ENCODE assay signal across 18 cellular contexts in genomic region chr4:140054861-140055260, GRCh38.
DNase-seq lines count a peak whose midpoint lies in the region; ATAC-seq and TF ChIP-seq lines count a peak whose summit lies in the region.
"Had no signal": no experiment of that assay in that cellular context is flagged by ENCODE, and none has a peak within 500 bp of the region (broad histone marks: within the 10 kb centered on the region; RNA-seq: fewer than 3 reads in every experiment).

No MANE protein-coding gene starts in this region.

- ATAC-seq in activated T-cell treated with anti-CD3 and anti-CD28 coated beads, Interleukin-2, amount 50 U/mL, for 72 hours (replicated peaks in 1 of 2) = no peak
- ATAC-seq in activated T-cell treated with anti-CD3 and anti-CD28 coated beads, Interleukin-2, amount 50 U/mL, for 4 hours = no peak
- no peak for ATAC-seq in stimulated activated naive CD8-positive, alpha-beta T cell treated with anti-CD3 and anti-CD28 coated beads, Interleukin-15, amount 100 ng/mL, for 72 hours
- no peak for ATAC-seq in GM18870 (IDR thresholded peaks at IDR 0.05; ENCODE audit: unreplicated experiment)
- ATAC-seq: CD8-positive, alpha-beta T cell; GM23338 had no signal

- H3K27ac ChIP-seq in OCI-LY7 (ENCODE audit: low read depth, low read length, poor library complexity, severe bottlenecking) = no peak overlapping the region
- H3K27ac ChIP-seq: KMS-11, RWPE1, SJCRH30 had no signal

- H3K27me3 Mint-ChIP-seq in activated T-cell treated with anti-CD3 and anti-CD28 coated beads, Interleukin-2, amount 50 U/mL, for 72 hours (ENCODE audit: low read depth) = peaks cover 11% of the 10 kb centered on the region
- peaks cover 31% of the 10 kb centered on the region for H3K27me3 Mint-ChIP-seq in activated T-cell treated with anti-CD3 and anti-CD28 coated beads, Interleukin-2, amount 50 U/mL, for 4 hours (ENCODE audit: low read depth)
- peaks cover 11 to 30% (median 16%) of the 10 kb centered on the region in 3 donors for H3K27me3 Mint-ChIP-seq in immature natural killer cell (ENCODE audit: low read depth in 3 of 3)
- H3K27me3 Mint-ChIP-seq in stimulated activated naive CD8-positive, alpha-beta T cell treated with anti-CD3 and anti-CD28 coated beads, Interleukin-15, amount 100 ng/mL, for 72 hours = no peaks in the 10 kb centered on the region

- H3K36me3 Mint-ChIP-seq in activated T-cell treated with anti-CD3 and anti-CD28 coated beads, Interleukin-2, amount 50 U/mL, for 72 hours (ENCODE audit: insufficient read depth in 2 of 2) = no peaks in the 10 kb centered on the region
- no peaks in the 10 kb centered on the region for H3K36me3 Mint-ChIP-seq in activated T-cell treated with anti-CD3 and anti-CD28 coated beads, Interleukin-2, amount 50 U/mL, for 4 hours (ENCODE audit: insufficient read depth)
- H3K36me3 Mint-ChIP-seq in immature natural killer cell = no peaks in the 10 kb centered on the region
- H3K36me3 Mint-ChIP-seq: CD8-positive, alpha-beta T cell had no signal

- CTCF ChIA-PET in OCI-LY7 (lab: Charles Lee; ENCODE audit: unreplicated experiment) = no interaction called here

- peaks cover 17% of the 10 kb centered on the region for H3K4me1 ChIP-seq in OCI-LY7 (ENCODE audit: insufficient read depth, low read length, poor library complexity, severe bottlenecking)

- no peak overlapping the region for H3K27ac Mint-ChIP-seq in activated T-cell treated with anti-CD3 and anti-CD28 coated beads, Interleukin-2, amount 50 U/mL, for 72 hours
- H3K27ac Mint-ChIP-seq in immature natural killer cell = peak overlapping the region in 4 of 6 donors; percentile 2 to 92 (median 52)
- H3K27ac Mint-ChIP-seq in stimulated activated naive CD8-positive, alpha-beta T cell treated with anti-CD3 and anti-CD28 coated beads, Interleukin-15, amount 100 ng/mL, for 72 hours = no peak overlapping the region
- H3K27ac Mint-ChIP-seq: CD8-positive, alpha-beta T cell; GM23338; HFFc6 had no signal

- no peak overlapping the region for H3K4me2 ChIP-seq in OCI-LY7 (ENCODE audit: low read length)
- H3K4me2 ChIP-seq: GM23338, KMS-11 had no signal

- TF ChIP-seq CTCF in OCI-LY7 (conservative IDR thresholded peaks at IDR 0.05; ENCODE audit: low read length) = no peak

- H3K4me3 ChIP-seq in OCI-LY7 (ENCODE audit: low read depth, low read length, poor library complexity, severe bottlenecking) = no peak overlapping the region
- H3K4me3 ChIP-seq: GM23338, SJCRH30 had no signal

- DNase-seq in activated T-cell treated with anti-CD3 and anti-CD28 coated beads, Interleukin-2, amount 50 U/mL, for 72 hours = no peak
- no peak for DNase-seq in activated T-cell treated with anti-CD3 and anti-CD28 coated beads, Interleukin-2, amount 50 U/mL, for 4 hours
- DNase-seq in OCI-LY7 (ENCODE audit: low spot score) (no peak), immature natural killer cell (no peak), putamen (ENCODE audit: low spot score) (no peak), COLO829 (ENCODE audit: low spot score) (no peak)
- no peak for DNase-seq in stimulated activated naive CD8-positive, alpha-beta T cell treated with anti-CD3 and anti-CD28 coated beads, Interleukin-15, amount 100 ng/mL, for 72 hours
- DNase-seq: CD8-positive, alpha-beta T cell; HFFc6; MM.1S; NCI-H1105; NCI-H187; NCI-H446 treated with DMSO at 0.1 percent for 48 hours; SJCRH30 had no signal

- no peaks in the 10 kb centered on the region for H3K9me2 ChIP-seq in OCI-LY7 (ENCODE audit: insufficient read depth, low read length)

- H3K4me1 Mint-ChIP-seq in activated T-cell treated with anti-CD3 and anti-CD28 coated beads, Interleukin-2, amount 50 U/mL, for 72 hours (ENCODE audit: low read depth) = peaks cover 59% of the 10 kb centered on the region
- peaks cover 30% of the 10 kb centered on the region for H3K4me1 Mint-ChIP-seq in activated T-cell treated with anti-CD3 and anti-CD28 coated beads, Interleukin-2, amount 50 U/mL, for 4 hours (ENCODE audit: low read depth)
- peaks cover 17 to 37% of the 10 kb centered on the region in 2 donors for H3K4me1 Mint-ChIP-seq in immature natural killer cell
- H3K4me1 Mint-ChIP-seq in stimulated activated naive CD8-positive, alpha-beta T cell treated with anti-CD3 and anti-CD28 coated beads, Interleukin-15, amount 100 ng/mL, for 72 hours = peaks cover 71% of the 10 kb centered on the region

- no peaks in the 10 kb centered on the region for H4K20me1 ChIP-seq in OCI-LY7 (ENCODE audit: insufficient read depth, low read length)

- no TSS peak for BruUV-seq in OCI-LY7 (replicated peaks; lab: Mats Ljungman, UMichigan)

- H3K4me3 Mint-ChIP-seq in activated T-cell treated with anti-CD3 and anti-CD28 coated beads, Interleukin-2, amount 50 U/mL, for 72 hours = peak overlapping the region; percentile 4 to 60
- H3K4me3 Mint-ChIP-seq in activated T-cell treated with anti-CD3 and anti-CD28 coated beads, Interleukin-2, amount 50 U/mL, for 4 hours = no peak overlapping the region
- H3K4me3 Mint-ChIP-seq in immature natural killer cell = peak overlapping the region in 4 of 5 donors; percentile 15 to 57 (median 38)
- peak overlapping the region; percentile 45 to 66 for H3K4me3 Mint-ChIP-seq in stimulated activated naive CD8-positive, alpha-beta T cell treated with anti-CD3 and anti-CD28 coated beads, Interleukin-15, amount 100 ng/mL, for 72 hours
- H3K4me3 Mint-ChIP-seq: GM23338, HFFc6 had no signal

- H3K9me3 ChIP-seq in OCI-LY7 (ENCODE audit: low read length) = no peaks in the 10 kb centered on the region
- H3K9me3 ChIP-seq: SJCRH30 had no signal

- no peaks in the 10 kb centered on the region for H3K36me3 ChIP-seq in OCI-LY7 (ENCODE audit: insufficient read depth, low read length)
- H3K36me3 ChIP-seq: SJCRH30 had no signal

- POLR2A ChIA-PET in OCI-LY7 (lab: Charles Lee) = interaction anchor here (0.7 to 1.9 kb wide), 2 partner anchors 188 to 883 kb away, joined by 3 to 4 read pairs; no protein-coding TSS in a partner anchor

- intact Hi-C loops in OCI-LY7 (cut with micrococcal nuclease; ENCODE audit: unreplicated experiment) = loop anchor here (5.0 kb wide), 1 partner anchor 97 kb away; the partner anchor contains the start of gene MAML3

- no peaks in the 10 kb centered on the region for H3K9me3 Mint-ChIP-seq in activated T-cell treated with anti-CD3 and anti-CD28 coated beads, Interleukin-2, amount 50 U/mL, for 72 hours
- H3K9me3 Mint-ChIP-seq in activated T-cell treated with anti-CD3 and anti-CD28 coated beads, Interleukin-2, amount 50 U/mL, for 4 hours = no peaks in the 10 kb centered on the region
- no peaks in the 10 kb centered on the region for H3K9me3 Mint-ChIP-seq in immature natural killer cell
- no peaks in the 10 kb centered on the region for H3K9me3 Mint-ChIP-seq in stimulated activated naive CD8-positive, alpha-beta T cell treated with anti-CD3 and anti-CD28 coated beads, Interleukin-15, amount 100 ng/mL, for 72 hours
- H3K9me3 Mint-ChIP-seq: CD8-positive, alpha-beta T cell; GM23338; HFFc6 had no signal

- H3K79me2 ChIP-seq in OCI-LY7 (ENCODE audit: insufficient read depth, low read depth, low read length) = no peaks in the 10 kb centered on the region

- H2AFZ ChIP-seq in OCI-LY7 (ENCODE audit: low read length) = peak overlapping the region; percentile 71; the same call in 1 of the 2 replicates
- H2AFZ ChIP-seq: GM23338 had no signal

Comparison
In these comparisons a context has a peak if more than half of its experiments do, and no peak if none do; other contexts are left out.
1. H3K27ac Mint-ChIP-seq: peak in immature natural killer cell (4 of 6); none in activated T-cell treated with anti-CD3 and anti-CD28 coated beads, Interleukin-2, amount 50 U/mL, for 72 hours (single experiment) and stimulated activated naive CD8-positive, alpha-beta T cell treated with anti-CD3 and anti-CD28 coated beads, Interleukin-15, amount 100 ng/mL, for 72 hours (0 of 2).